In the genomic region with DNA sequence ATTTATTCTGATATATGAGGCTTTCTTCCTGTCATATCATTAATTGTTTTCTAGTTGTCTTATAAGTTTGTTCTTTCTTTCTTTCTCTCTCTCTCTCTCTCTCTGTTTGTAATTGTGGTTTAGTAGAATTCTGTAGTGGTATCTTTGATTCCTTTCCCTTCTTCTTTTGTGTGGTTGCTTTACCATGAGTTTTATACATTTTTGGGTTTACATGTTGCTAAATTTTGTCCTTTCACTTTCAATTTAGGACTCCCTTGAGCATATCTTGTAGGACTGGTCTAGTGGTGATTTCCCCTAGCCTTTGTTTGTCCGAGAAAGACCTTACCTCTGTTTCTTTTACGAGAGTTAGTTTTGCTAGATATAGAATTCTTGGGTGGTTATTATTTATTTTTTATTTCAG, we compare ENCODE assay signal across 25 cellular contexts.
"Had no signal": no experiment of that assay in that cellular context is flagged by ENCODE, and none has a peak within 500 bp of the region (broad histone marks: within the 10 kb centered on the region; RNA-seq: fewer than 3 reads in every experiment).

No MANE protein-coding gene starts in this region.

- H3K4me2 ChIP-seq: neural progenitor cell had no signal

- H3K79me2 ChIP-seq: parathyroid adenoma had no signal

- H3K36me3 ChIP-seq: neural progenitor cell, ovary, right lobe of liver, sigmoid colon, stomach, thoracic aorta, thyroid gland, tibial nerve, upper lobe of left lung, vagina had no signal

- H3K4me1 ChIP-seq: neural progenitor cell, parathyroid adenoma, psoas muscle, right lobe of liver, sigmoid colon, stomach, thyroid gland, tibial nerve, upper lobe of left lung, vagina had no signal

- H3K27ac ChIP-seq: neural progenitor cell, ovary, parathyroid adenoma, psoas muscle, right lobe of liver, sigmoid colon, stomach, thoracic aorta, thyroid gland, tibial nerve, upper lobe of left lung, vagina had no signal

- H2AFZ ChIP-seq: neural progenitor cell, parathyroid adenoma had no signal

- DNase-seq: natural killer cell; occipital lobe; ovary; posterior cingulate gyrus; psoas muscle; right cardiac atrium; right lobe of liver; sigmoid colon; small intestine; stimulated activated CD4-positive, alpha-beta T cell treated with anti-CD3 and anti-CD28 coated beads, Interleukin-15, amount 100 ng/mL, for 24 hours; stimulated activated CD4-positive, alpha-beta T cell treated with anti-CD3 and anti-CD28 coated beads, Interleukin-2, amount 100 ng/mL, for 24 hours; stimulated activated CD4-positive, alpha-beta T cell treated with anti-CD3 and anti-CD28 coated beads, Interleukin-2, amount 100 ng/mL, for 48 hours; stimulated activated CD4-positive, alpha-beta T cell treated with anti-CD3 and anti-CD28 coated beads, Interleukin-4, amount 100 ng/mL, for 24 hours; stimulated activated naive B cell treated with anti-CD40 and anti-IgM and Interleukin-4, amounts not matched to agents 10 μg/mL and 1 μg/mL and 100 μg/mL, for 72 hours; stimulated activated naive CD4-positive, alpha-beta T cell treated with Interleukin-2 at 50 U/mL for 16 hours; stomach; thyroid gland; trophoblast cell; upper lobe of left lung had no signal

- H3K9me3 ChIP-seq: ovary, thoracic aorta, thyroid gland, vagina had no signal

- H3K27me3 ChIP-seq: neural progenitor cell, ovary, right lobe of liver, sigmoid colon, stomach, thyroid gland, tibial nerve, upper lobe of left lung, vagina had no signal

- ATAC-seq: natural killer cell; psoas muscle; right cardiac atrium; right lobe of liver; stimulated activated effector memory CD8-positive, alpha-beta T cell treated with anti-CD3 and anti-CD28 coated beads, Interleukin-12 subunit alpha, Interleukin-12 subunit beta, amount 100 ng/mL, for 72 hours; stimulated activated naive B cell treated with anti-CD40 and anti-IgM and Interleukin-4, amounts not matched to agents 10 μg/mL and 1 μg/mL and 100 μg/mL, for 72 hours had no signal

- H3K4me3 ChIP-seq: neural progenitor cell, ovary, psoas muscle, right lobe of liver, sigmoid colon, stomach, thoracic aorta, thyroid gland, tibial nerve, upper lobe of left lung, vagina had no signal

- H3K9ac ChIP-seq: neural progenitor cell, parathyroid adenoma had no signal
